ENCODE assay signal across 8 cellular contexts in genomic region chr3:48446043-48446424, GRCh38. TPM values are rescaled to one million over a fixed set of nuclear protein-coding genes. Genes with fewer than 3 reads are reported as not detected.
A peak's percentile ranks its signal among the peaks of the same experiment; 100 is the strongest.
DNase-seq lines count a peak whose midpoint lies in the region; ATAC-seq and TF ChIP-seq lines count a peak whose summit lies in the region.

No MANE protein-coding gene starts in this region.

- no peak for TF ChIP-seq EP300 in tibial nerve (IDR thresholded peaks at IDR 0.05)

- no peaks in the 10 kb centered on the region for H3K27me3 Mint-ChIP-seq in activated T-cell treated with anti-CD3 and anti-CD28 coated beads, Interleukin-2, amount 50 U/mL, for 24 hours

- ATAC-seq in right lobe of liver (no peak), HG02852 (IDR thresholded peaks at IDR 0.05; ENCODE audit: unreplicated experiment) (no peak)

- H3K9me3 ChIP-seq in right lobe of liver (no peaks in the 10 kb centered on the region), tibial nerve (no peaks in the 10 kb centered on the region)

- DNase-seq in activated T-cell treated with anti-CD3 and anti-CD28 coated beads, Interleukin-2, amount 50 U/mL, for 24 hours = no peak
- DNase-seq in activated T-cell treated with anti-CD3 and anti-CD28 coated beads for 4 hours (no peak), astrocyte of the cerebellum (ENCODE audit: low read depth) (no peak), right lobe of liver (no peak), tibial nerve (ENCODE audit: low spot score in 2 of 2) (no peak), C1 segment of cervical spinal cord (lab: John Stamatoyannopoulos, UW) (no peak), NCI-H2081 (lab: John Stamatoyannopoulos, UW) (no peak)

- H3K36me3 ChIP-seq in right lobe of liver (peaks cover 0 to 27% (median 2%) of the 10 kb centered on the region in 4 donors), tibial nerve (peaks cover 0 to 39% (median 0%) of the 10 kb centered on the region in 3 donors)

- intact Hi-C loops in right lobe of liver (cut with DNase I) = no loop called here

- no peaks in the 10 kb centered on the region for H3K9me3 Mint-ChIP-seq in activated T-cell treated with anti-CD3 and anti-CD28 coated beads, Interleukin-2, amount 50 U/mL, for 24 hours

- H3K27ac Mint-ChIP-seq in activated T-cell treated with anti-CD3 and anti-CD28 coated beads, Interleukin-2, amount 50 U/mL, for 24 hours = peak overlapping the region; percentile 89

- H3K27ac ChIP-seq in right lobe of liver = peak overlapping the region; percentile 69 to 84 (median 73)
- peak overlapping the region; percentile 79 to 97 (median 94) for H3K27ac ChIP-seq in tibial nerve

- H3K4me3 ChIP-seq in astrocyte of the cerebellum (ENCODE audit: low read depth, low read length) (peak overlapping the region; percentile 84), right lobe of liver (peak overlapping the region; percentile 72 to 96 (median 79)), tibial nerve (peak overlapping the region; percentile 67 to 96 (median 84))

- peak overlapping the region; percentile 89 for H3K4me3 Mint-ChIP-seq in activated T-cell treated with anti-CD3 and anti-CD28 coated beads, Interleukin-2, amount 50 U/mL, for 24 hours

- WGBS in right lobe of liver (ENCODE audit: insufficient coverage, low coverage, low lambda C conversion rate, missing lambda C conversion rate) = 9% methylated on average over 6 of the region's 6 CpGs
- WGBS in tibial nerve, 2 donors = 10 to 11% methylated on average over 6 of the region's 6 CpGs

- in situ Hi-C loops in astrocyte of the cerebellum (cut with HindIII; ENCODE audit: low sequenced_read_pairs) = loop anchor here (25.0 kb wide), 1 partner anchor 184 kb away; no protein-coding TSS in a partner anchor

- TF ChIP-seq POLR2A in right lobe of liver (IDR thresholded peaks at IDR 0.05) (no peak), tibial nerve (IDR thresholded peaks at IDR 0.05) (no peak)

- TF ChIP-seq CTCF in astrocyte of the cerebellum (IDR thresholded peaks at IDR 0.05; ENCODE audit: low read depth, low read length, missing control alignments) (no peak), right lobe of liver (IDR thresholded peaks at IDR 0.05) (no peak), tibial nerve (IDR thresholded peaks at IDR 0.05) (no peak)

- peaks cover 56% of the 10 kb centered on the region for H3K4me1 Mint-ChIP-seq in activated T-cell treated with anti-CD3 and anti-CD28 coated beads, Interleukin-2, amount 50 U/mL, for 24 hours (ENCODE audit: low read depth)

- peaks cover 87% of the 10 kb centered on the region for H3K36me3 Mint-ChIP-seq in activated T-cell treated with anti-CD3 and anti-CD28 coated beads, Interleukin-2, amount 50 U/mL, for 24 hours (ENCODE audit: low read depth)

- no peaks in the 10 kb centered on the region for H3K27me3 ChIP-seq in right lobe of liver
- no peaks in the 10 kb centered on the region for H3K27me3 ChIP-seq in tibial nerve

- peaks cover 0 to 23% (median 8%) of the 10 kb centered on the region in 4 donors for H3K4me1 ChIP-seq in right lobe of liver
- H3K4me1 ChIP-seq in tibial nerve = peaks cover 0 to 42% (median 24%) of the 10 kb centered on the region in 4 donors

RNA-seq across cellular contexts. Expression of gene ATRIP, which starts 0.5 kb away (rescaled TPM):
- total RNA-seq in right lobe of liver (1 to 10 TPM; 2.4 to 4.5 (median 3.2) TPM), tibial nerve (10 to 100 TPM in 2 of 4 donors, 1 to 10 TPM in 2; 7.5 to 10.5 (median 9.3) TPM)

RNA-seq across cellular contexts. Expression of gene TMA7, which starts 6.0 kb away (rescaled TPM):
- 100 to 1,000 TPM in 2 of 6 experiments, 10 to 100 TPM in 4; 64.8 to 182 (median 80.1) TPM for total RNA-seq in right lobe of liver
- 100 to 1,000 TPM; 212 to 380 (median 291) TPM for total RNA-seq in tibial nerve

RNA-seq across cellular contexts. Expression of gene CCDC51, which starts 6.1 kb away (rescaled TPM):
- total RNA-seq in right lobe of liver (10 to 100 TPM in 2 of 6 experiments, 1 to 10 TPM in 4; 5.9 to 16.0 (median 8.1) TPM), tibial nerve (10 to 100 TPM; 23.4 to 33.3 (median 29.2) TPM)

RNA-seq across cellular contexts. Expression of gene PLXNB1, which starts 16.1 kb away (rescaled TPM):
- total RNA-seq in right lobe of liver (100 to 1,000 TPM in 2 of 6 experiments, 10 to 100 TPM in 4; 65.9 to 132 (median 86.5) TPM), tibial nerve (100 to 1,000 TPM; 216 to 379 (median 339) TPM)

RNA-seq across cellular contexts. Expression of gene SHISA5, which starts 57.9 kb away (rescaled TPM):
- total RNA-seq in right lobe of liver (100 to 1,000 TPM in 4 of 6 experiments, 10 to 100 TPM in 2; 76.3 to 118 (median 101) TPM), tibial nerve (100 to 1,000 TPM in 2 of 4 donors, 10 to 100 TPM in 2; 78.4 to 145 (median 93.9) TPM)
